ENCODE assay signal across 11 cellular contexts in genomic region chr15:52023169-52023922, GRCh38. TPM values are rescaled to one million over a fixed set of nuclear protein-coding genes. Genes with fewer than 3 reads are reported as not detected.
DNase-seq lines count a peak whose midpoint lies in the region; ATAC-seq and TF ChIP-seq lines count a peak whose summit lies in the region.
"Had no signal": no experiment of that assay in that cellular context is flagged by ENCODE, and none has a peak within 500 bp of the region (broad histone marks: within the 10 kb centered on the region; RNA-seq: fewer than 3 reads in every experiment).

No MANE protein-coding gene starts in this region.

- no peak for ATAC-seq in GM18907 (IDR thresholded peaks at IDR 0.05; ENCODE audit: unreplicated experiment)

- H3K36me3 Mint-ChIP-seq in brain: peaks cover 43% of the 10 kb centered on the region
- peaks cover 3% of the 10 kb centered on the region for H3K36me3 Mint-ChIP-seq in nephron (ENCODE audit: low read depth)

- peak overlapping the region; percentile 99 for H3K27ac ChIP-seq in C4-2B
- peak overlapping the region; percentile 12 for H3K27ac ChIP-seq in HUES48 (ENCODE audit: low read depth, low read length)

- H3K9me3 ChIP-seq in HUES48 (ENCODE audit: control insufficient read depth, insufficient read depth, low read length): no peaks in the 10 kb centered on the region

- H3K4me1 Mint-ChIP-seq in brain: peaks cover 41% of the 10 kb centered on the region
- H3K4me1 Mint-ChIP-seq in nephron: peaks cover 32% of the 10 kb centered on the region

- no peak overlapping the region for H3K9ac ChIP-seq in HUES48 (ENCODE audit: low read depth, low read length)

- H3K4me3 Mint-ChIP-seq in brain (peak overlapping the region; percentile 47 to 87 (median 74)), nephron (peak overlapping the region; percentile 59 to 80 (median 61))

- H3K4me3 ChIP-seq in HUES48 (ENCODE audit: low read depth, low read length): no peak overlapping the region

- peaks cover 8% of the 10 kb centered on the region for H3K27me3 Mint-ChIP-seq in brain
- no peaks in the 10 kb centered on the region for H3K27me3 Mint-ChIP-seq in nephron (ENCODE audit: low read depth)

- H3K9me3 Mint-ChIP-seq in brain (peaks cover 0 to 7% (median 0%) of the 10 kb centered on the region in 5 experiments), nephron (no peaks in the 10 kb centered on the region)

- peaks cover under 1% of the 10 kb centered on the region; the same call in 1 of the 2 replicates for H3K36me3 ChIP-seq in HUES48 (ENCODE audit: control insufficient read depth, insufficient read depth, low read length)

- DNase-seq in NCI-H2029 treated with DMSO at 0.1 percent for 48 hours (lab: John Stamatoyannopoulos, UW): no peak
- no peak for DNase-seq in posterior vena cava (ENCODE audit: low spot score)
- DNase-seq in AG08396 (ENCODE audit: low spot score): no peak
- DNase-seq: activated naive CD4-positive, alpha-beta T cell; NCI-H2081; RPMI8226 had no signal

- H3K4me1 ChIP-seq in HUES48 (ENCODE audit: control insufficient read depth, insufficient read depth, low read length): peaks cover 24% of the 10 kb centered on the region

- H3K27ac Mint-ChIP-seq in brain (peak overlapping the region in 4 of 5 experiments; percentile 55 to 95 (median 68)), nephron (peak overlapping the region; percentile 51 to 86 (median 84))

- intact Hi-C loops in posterior vena cava (cut with DNase I): no loop called here

- no peaks in the 10 kb centered on the region for H3K27me3 ChIP-seq in HUES48 (ENCODE audit: control insufficient read depth, insufficient read depth, low read length)

- TF ChIP-seq CTCF in C4-2B (conservative IDR thresholded peaks at IDR 0.05) (no peak), brain (conservative IDR thresholded peaks at IDR 0.05) (no peak), nephron (IDR thresholded peaks at IDR 0.05; ENCODE audit: unreplicated experiment in 3 of 3) (no peak)

RNA-seq across cellular contexts. Expression of gene MAPK6, which starts 4.3 kb away (rescaled TPM):
- 11.0 TPM for polyA plus RNA-seq in brain (ENCODE audit: insufficient read depth, low read depth, low replicate concordance)
- 10 to 100 TPM; 22.1 to 36.2 TPM for total RNA-seq in posterior vena cava

RNA-seq across cellular contexts. Expression of gene LEO1, which starts 51.8 kb away (rescaled TPM):
- 8.7 TPM for polyA plus RNA-seq in brain (ENCODE audit: insufficient read depth, low read depth, low replicate concordance)
- total RNA-seq in posterior vena cava: 1 to 10 TPM; 9.1 to 10.0 TPM
